ENCODE assay signal across 8 cellular contexts in genomic region chr17:8138672-8139371, GRCh38. TPM values are rescaled to one million over a fixed set of nuclear protein-coding genes. Genes with fewer than 3 reads are reported as not detected.
DNase-seq lines count a peak whose midpoint lies in the region; ATAC-seq lines count a peak whose summit lies in the region.

No MANE protein-coding gene starts in this region.

- H3K27ac ChIP-seq in muscle layer of duodenum (ENCODE audit: low read length), result peak overlapping the region; percentile 80

- H3K4me1 ChIP-seq in muscle layer of duodenum (ENCODE audit: control insufficient read depth in 1 of 2, insufficient read depth in 2 of 2, low read length in 2 of 2), result peaks cover 0 to 22% of the 10 kb centered on the region in 2 donors

- H3K36me3 Mint-ChIP-seq in activated T-cell treated with anti-CD3 and anti-CD28 coated beads, Interleukin-2, amount 50 U/mL, for 24 hours (ENCODE audit: low read depth), result peaks cover 42% of the 10 kb centered on the region

- no peak overlapping the region for H3K27ac Mint-ChIP-seq in activated T-cell treated with anti-CD3 and anti-CD28 coated beads, Interleukin-2, amount 50 U/mL, for 24 hours

- H3K9me3 ChIP-seq in muscle layer of duodenum (ENCODE audit: control insufficient read depth in 1 of 2, low read length in 2 of 2), result no peaks in the 10 kb centered on the region

- H3K9me3 Mint-ChIP-seq in activated T-cell treated with anti-CD3 and anti-CD28 coated beads, Interleukin-2, amount 50 U/mL, for 24 hours, result no peaks in the 10 kb centered on the region

- no peaks in the 10 kb centered on the region for H3K27me3 ChIP-seq in muscle layer of duodenum (ENCODE audit: low read depth, low read length)

- no peaks in the 10 kb centered on the region for H3K4me1 Mint-ChIP-seq in activated T-cell treated with anti-CD3 and anti-CD28 coated beads, Interleukin-2, amount 50 U/mL, for 24 hours (ENCODE audit: low read depth)

- peak overlapping the region; percentile 63 for H3K4me3 ChIP-seq in Jurkat, Clone E6-1 (ENCODE audit: low read length)
- peak overlapping the region; percentile 30 to 43 for H3K4me3 ChIP-seq in muscle layer of duodenum (ENCODE audit: low read depth in 1 of 2, low read length in 2 of 2)

- H3K36me3 ChIP-seq in muscle layer of duodenum (ENCODE audit: control insufficient read depth in 1 of 2, insufficient read depth in 2 of 2, low read length in 2 of 2), result peaks cover 37 to 42% of the 10 kb centered on the region in 2 donors

- H3K4me3 Mint-ChIP-seq in activated T-cell treated with anti-CD3 and anti-CD28 coated beads, Interleukin-2, amount 50 U/mL, for 24 hours, result no peak overlapping the region

- ATAC-seq in GM21576 (IDR thresholded peaks at IDR 0.05; ENCODE audit: unreplicated experiment), result peak; percentile 75
- peak; percentile 90 for ATAC-seq in esophagus mucosa

- DNase-seq in DMS53 (lab: John Stamatoyannopoulos, UW) (peak; percentile 100), OCI-M2 (lab: John Stamatoyannopoulos, UW; ENCODE audit: unreplicated experiment) (peak; percentile 97)
- peak; percentile 98 for DNase-seq in Jurkat, Clone E6-1 (ENCODE audit: low read depth, low spot score)
- peak; percentile 100 for DNase-seq in activated T-cell treated with anti-CD3 and anti-CD28 coated beads, Interleukin-2, amount 50 U/mL, for 24 hours
- DNase-seq in stimulated activated CD8-positive, alpha-beta memory T cell treated with anti-CD3 and anti-CD28 coated beads, Interleukin-7, amount 100 ng/mL, for 24 hours (ENCODE audit: low read depth), result peak; percentile 94

- H3K27me3 Mint-ChIP-seq in activated T-cell treated with anti-CD3 and anti-CD28 coated beads, Interleukin-2, amount 50 U/mL, for 24 hours, result no peaks in the 10 kb centered on the region

RNA-seq across cellular contexts. Expression of gene PER1, which starts 13.4 kb away (rescaled TPM):
- polyA plus RNA-seq in Jurkat, Clone E6-1 (2012; ENCODE audit: insufficient read depth, insufficient read length), result 27.8 TPM
- 65.0 TPM for total RNA-seq in esophagus mucosa

RNA-seq across cellular contexts. Expression of gene HES7, which starts 14.9 kb away (rescaled TPM):
- 2.3 TPM for polyA plus RNA-seq in Jurkat, Clone E6-1 (2012; ENCODE audit: insufficient read depth, insufficient read length)
- total RNA-seq in esophagus mucosa, result 0.40 TPM

RNA-seq across cellular contexts. Expression of gene ALOXE3, which starts 20.5 kb away (rescaled TPM):
- polyA plus RNA-seq in Jurkat, Clone E6-1 (2012; ENCODE audit: insufficient read depth, insufficient read length), result 0.38 TPM
- total RNA-seq in esophagus mucosa, result 4.0 TPM

RNA-seq across cellular contexts. Expression of gene VAMP2, which starts 23.9 kb away (rescaled TPM):
- 42.6 TPM for polyA plus RNA-seq in Jurkat, Clone E6-1 (2012; ENCODE audit: insufficient read depth, insufficient read length)
- 20.9 TPM for total RNA-seq in esophagus mucosa

RNA-seq across cellular contexts. Expression of gene TMEM107, which starts 37.4 kb away (rescaled TPM):
- polyA plus RNA-seq in Jurkat, Clone E6-1 (2012; ENCODE audit: insufficient read depth, insufficient read length), result 16.5 TPM
- total RNA-seq in esophagus mucosa, result 17.5 TPM

Comparison
In these comparisons a context has a peak if more than half of its experiments do, and no peak if none do; other contexts are left out.
1. Peak in every context shown above with its lines: DNase-seq, ATAC-seq, H3K4me3 ChIP-seq and H3K27ac ChIP-seq.